In the genomic region with DNA sequence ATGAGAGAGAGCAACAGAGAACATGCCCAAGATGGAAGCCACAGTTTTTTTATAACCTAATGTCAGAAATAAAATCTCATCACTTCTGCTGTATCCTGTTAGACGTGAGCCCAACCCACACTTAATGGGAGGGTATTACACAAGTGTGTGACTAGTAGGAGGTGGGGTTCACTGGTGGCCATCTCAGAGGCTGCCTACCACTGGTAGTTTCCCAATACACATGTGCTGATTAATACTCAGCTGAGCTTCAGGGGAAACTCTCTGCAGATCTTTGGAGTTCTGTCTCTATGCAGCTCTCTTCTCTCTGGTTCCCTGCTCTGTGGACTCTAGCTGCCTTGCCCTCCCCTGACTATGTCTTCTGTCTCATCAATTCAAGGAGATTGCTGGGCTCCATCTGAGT, we compare ENCODE assay signal across 15 cellular contexts.
"Had no signal": no experiment of that assay in that cellular context is flagged by ENCODE, and none has a peak within 500 bp of the region (broad histone marks: within the 10 kb centered on the region; RNA-seq: fewer than 3 reads in every experiment).

No MANE protein-coding gene starts in this region.

- ATAC-seq: activated CD4-positive, alpha-beta T cell treated with anti-CD3 and anti-CD28 coated beads for 36 hours; activated CD8-positive, alpha-beta T cell treated with anti-CD3 and anti-CD28 coated beads for 36 hours; right cardiac atrium; stimulated activated effector memory CD8-positive, alpha-beta T cell treated with anti-CD3 and anti-CD28 coated beads, Interleukin-12 subunit alpha, Interleukin-12 subunit beta, amount 100 ng/mL, for 72 hours had no signal

- H3K4me1 ChIP-seq: tibial nerve had no signal

- H3K36me3 Mint-ChIP-seq: stimulated activated effector memory CD8-positive, alpha-beta T cell treated with anti-CD3 and anti-CD28 coated beads, Interleukin-12 subunit alpha, Interleukin-12 subunit beta, amount 100 ng/mL, for 72 hours had no signal

- H3K27ac Mint-ChIP-seq: activated CD4-positive, alpha-beta T cell treated with anti-CD3 and anti-CD28 coated beads for 36 hours; activated CD8-positive, alpha-beta T cell treated with anti-CD3 and anti-CD28 coated beads for 36 hours; nephron; progenitor cell of endocrine pancreas; stimulated activated effector memory CD8-positive, alpha-beta T cell treated with anti-CD3 and anti-CD28 coated beads, Interleukin-12 subunit alpha, Interleukin-12 subunit beta, amount 100 ng/mL, for 72 hours had no signal

- H3K27me3 Mint-ChIP-seq: activated CD4-positive, alpha-beta T cell treated with anti-CD3 and anti-CD28 coated beads for 36 hours; activated CD8-positive, alpha-beta T cell treated with anti-CD3 and anti-CD28 coated beads for 36 hours; progenitor cell of endocrine pancreas had no signal

- H3K36me3 ChIP-seq: cardiac muscle cell, tibial nerve, WERI-Rb-1 had no signal

- DNase-seq: activated CD4-positive, alpha-beta T cell treated with anti-CD3 and anti-CD28 coated beads for 36 hours; activated CD8-positive, alpha-beta memory T cell treated with anti-CD3 and anti-CD28 coated beads, Interleukin-2, amount 50 U/mL, for 4 hours; activated CD8-positive, alpha-beta T cell treated with anti-CD3 and anti-CD28 coated beads for 36 hours; activated naive CD4-positive, alpha-beta T cell; effector CD4-positive, alpha-beta T cell; occipital lobe; right cardiac atrium; WERI-Rb-1 had no signal

- H3K27ac ChIP-seq: cardiac muscle cell, coronary artery, tibial nerve, WERI-Rb-1 had no signal

- H3K4me3 ChIP-seq: cardiac muscle cell, coronary artery, smooth muscle cell, tibial nerve had no signal

- H3K27me3 ChIP-seq: cardiac muscle cell, tibial nerve had no signal

- H3K4me1 Mint-ChIP-seq: activated CD4-positive, alpha-beta T cell treated with anti-CD3 and anti-CD28 coated beads for 36 hours; nephron; stimulated activated effector memory CD8-positive, alpha-beta T cell treated with anti-CD3 and anti-CD28 coated beads, Interleukin-12 subunit alpha, Interleukin-12 subunit beta, amount 100 ng/mL, for 72 hours had no signal

- H3K4me3 Mint-ChIP-seq: activated CD4-positive, alpha-beta T cell treated with anti-CD3 and anti-CD28 coated beads for 36 hours; activated CD8-positive, alpha-beta T cell treated with anti-CD3 and anti-CD28 coated beads for 36 hours; nephron; stimulated activated effector memory CD8-positive, alpha-beta T cell treated with anti-CD3 and anti-CD28 coated beads, Interleukin-12 subunit alpha, Interleukin-12 subunit beta, amount 100 ng/mL, for 72 hours had no signal
